Comparison of ENCODE assay signal across 1 cellular context in genomic region chr11:68212421-68213134, GRCh38.
A peak's percentile ranks its signal among the peaks of the same experiment; 100 is the strongest.
TF ChIP-seq lines count a peak whose summit lies in the region.

No MANE protein-coding gene starts in this region.

TF ChIP-seq in HepG2, 621 proteins besides CTCF, POLR2A, EP300 and RAD21 (continued from another document and continues in another):
- peak; percentile 50; the same call in 1 of the 2 replicates for TF ChIP-seq GABPB1 (CRISPR knock-in tag; IDR thresholded peaks at IDR 0.05)
- TF ChIP-seq EEA1 (CRISPR knock-in tag; IDR thresholded peaks at IDR 0.05; ENCODE audit: borderline replicate concordance): no peak
- no peak for TF ChIP-seq REST (IDR thresholded peaks at IDR 0.05; ENCODE audit: borderline replicate concordance in 1 of 2, low read depth in 1 of 2, low read length in 2 of 2)
- peak; percentile 71 for TF ChIP-seq ZBTB7B (CRISPR knock-in tag; IDR thresholded peaks at IDR 0.05)
- no peak for TF ChIP-seq HMGXB3 (CRISPR knock-in tag; IDR thresholded peaks at IDR 0.05; ENCODE audit: borderline replicate concordance)
- no peak for TF ChIP-seq ZNF770 (CRISPR knock-in tag; IDR thresholded peaks at IDR 0.05)
- TF ChIP-seq ZNF687 (CRISPR knock-in tag; IDR thresholded peaks at IDR 0.05): peak; percentile 67; the same call in 1 of the 2 replicates
- no peak for TF ChIP-seq ZNF652 (CRISPR knock-in tag; IDR thresholded peaks at IDR 0.05; ENCODE audit: borderline replicate concordance, low read depth)
- TF ChIP-seq NR2C2 (CRISPR knock-in tag; IDR thresholded peaks at IDR 0.05; ENCODE audit: borderline replicate concordance): no peak
- no peak for TF ChIP-seq ZNF225 (CRISPR knock-in tag; IDR thresholded peaks at IDR 0.05)
- TF ChIP-seq AGO1 (IDR thresholded peaks at IDR 0.05; ENCODE audit: low read depth, low read length, poor library complexity, severe bottlenecking): peak; percentile 72
- no peak for TF ChIP-seq CREB3 (CRISPR knock-in tag; IDR thresholded peaks at IDR 0.05)
- TF ChIP-seq SAP130 (CRISPR knock-in tag; IDR thresholded peaks at IDR 0.05; ENCODE audit: low read depth): peak; percentile 61
- TF ChIP-seq ZIK1 (CRISPR knock-in tag; IDR thresholded peaks at IDR 0.05; ENCODE audit: borderline replicate concordance, low read depth): no peak
- no peak for TF ChIP-seq AHR (CRISPR knock-in tag; IDR thresholded peaks at IDR 0.05)
- no peak for TF ChIP-seq ZC3H4 (CRISPR knock-in tag; IDR thresholded peaks at IDR 0.05; ENCODE audit: borderline replicate concordance)
- peak; percentile 35 for TF ChIP-seq SALL1 (CRISPR knock-in tag; IDR thresholded peaks at IDR 0.05)
- TF ChIP-seq GATAD2A (CRISPR knock-in tag; IDR thresholded peaks at IDR 0.05): no peak
- no peak for TF ChIP-seq ZNF7 (CRISPR knock-in tag; IDR thresholded peaks at IDR 0.05)
- TF ChIP-seq ZNF468 (CRISPR knock-in tag; IDR thresholded peaks at IDR 0.05): no peak
- TF ChIP-seq SP4 (CRISPR knock-in tag; IDR thresholded peaks at IDR 0.05): peak; percentile 25; the same call in 1 of the 2 replicates
- TF ChIP-seq ETS1 (CRISPR knock-in tag; IDR thresholded peaks at IDR 0.05): no peak
- no peak for TF ChIP-seq ZNF749 (CRISPR knock-in tag; IDR thresholded peaks at IDR 0.05; ENCODE audit: borderline replicate concordance)
- TF ChIP-seq ZNF281 (CRISPR knock-in tag; IDR thresholded peaks at IDR 0.05; ENCODE audit: borderline replicate concordance): no peak
- TF ChIP-seq GLMP (CRISPR knock-in tag; IDR thresholded peaks at IDR 0.05; ENCODE audit: borderline replicate concordance): no peak
- no peak for TF ChIP-seq FOSL1 (CRISPR knock-in tag; IDR thresholded peaks at IDR 0.05; ENCODE audit: borderline replicate concordance)
- no peak for TF ChIP-seq HNRNPH1 (optimal IDR thresholded peaks at IDR 0.05; ENCODE audit: low read depth, low read length)
- TF ChIP-seq IKZF1 (IDR thresholded peaks at IDR 0.05): no peak
- TF ChIP-seq ZNF451 (CRISPR knock-in tag; IDR thresholded peaks at IDR 0.05): no peak
- TF ChIP-seq ATF1 (CRISPR knock-in tag; IDR thresholded peaks at IDR 0.05): no peak
- TF ChIP-seq RBM39 (IDR thresholded peaks at IDR 0.05; ENCODE audit: low read depth, low read length, poor library complexity, severe bottlenecking): peak; percentile 54
- TF ChIP-seq ATF7 (IDR thresholded peaks at IDR 0.05): no peak
- TF ChIP-seq ATF7 (CRISPR knock-in tag; IDR thresholded peaks at IDR 0.05): no peak
- TF ChIP-seq ZNF333 (CRISPR knock-in tag; IDR thresholded peaks at IDR 0.05; ENCODE audit: borderline replicate concordance): no peak
- TF ChIP-seq MNT (IDR thresholded peaks at IDR 0.05): no peak
